1 cellular context compared by ENCODE assay signal in genomic region chr19:55605637-55606470, GRCh38.
A peak's percentile ranks its signal among the peaks of the same experiment; 100 is the strongest.
TF ChIP-seq lines count a peak whose summit lies in the region.

TSS of gene ZNF865 (plus strand) at chr19:55605647. CDS start at chr19:55613619, 7,972 bp downstream.

TF ChIP-seq in K562, 482 proteins besides CTCF, POLR2A, EP300 and RAD21 (continued from another document):
- no peak for TF ChIP-seq TFAM (CRISPR knock-in tag; conservative IDR thresholded peaks at IDR 0.05)
- TF ChIP-seq SIN3A (IDR thresholded peaks at IDR 0.05; ENCODE audit: borderline replicate concordance in 2 of 2, control insufficient read depth in 1 of 2, low read depth in 2 of 2, low read length in 2 of 2), result peak; percentile 14 to 47; a peak in 1 of 4 replicates
- TF ChIP-seq EGR1 (conservative IDR thresholded peaks at IDR 0.05), result peak; percentile 20; the same call in 1 of the 2 replicates
- peak; percentile 0 for TF ChIP-seq POU5F1 (IDR thresholded peaks at IDR 0.05; ENCODE audit: borderline replicate concordance, low read depth, low read length, partially characterized antibody)
- 0 out of 2 replicates have a peak, but pooled peaks have one; percentile 28 for TF ChIP-seq HDGF (IDR thresholded peaks at IDR 0.05)
- TF ChIP-seq ZNF740 (CRISPR knock-in tag; IDR thresholded peaks at IDR 0.05), result peak; percentile 100
- TF ChIP-seq ZNF740 (tag; IDR thresholded peaks at IDR 0.05), result peak in 1 of 2 experiments; percentile 99; a peak in 2 of 4 replicates
- TF ChIP-seq L3MBTL2 (IDR thresholded peaks at IDR 0.05), result peak; percentile 53
- TF ChIP-seq TEAD4 (IDR thresholded peaks at IDR 0.05; ENCODE audit: low read length), result peak; percentile 37
- TF ChIP-seq TEAD4 (CRISPR knock-in tag; IDR thresholded peaks at IDR 0.05; ENCODE audit: borderline replicate concordance), result no peak
- TF ChIP-seq GTF2F1 (IDR thresholded peaks at IDR 0.05; ENCODE audit: low read depth, low read length), result no peak
- no peak for TF ChIP-seq PCBP1 (IDR thresholded peaks at IDR 0.05; ENCODE audit: low read depth, low read length, poor library complexity, severe bottlenecking)
- peak; percentile 48; the same call in 1 of the 2 replicates for TF ChIP-seq FOXJ2 (tag; IDR thresholded peaks at IDR 0.05)
- TF ChIP-seq ZNF143 (CRISPR knock-in tag; IDR thresholded peaks at IDR 0.05), result no peak
TF ChIP-seq in K562: peak in this region for 80.
